9 cellular contexts compared by ENCODE assay signal in the genomic region with DNA sequence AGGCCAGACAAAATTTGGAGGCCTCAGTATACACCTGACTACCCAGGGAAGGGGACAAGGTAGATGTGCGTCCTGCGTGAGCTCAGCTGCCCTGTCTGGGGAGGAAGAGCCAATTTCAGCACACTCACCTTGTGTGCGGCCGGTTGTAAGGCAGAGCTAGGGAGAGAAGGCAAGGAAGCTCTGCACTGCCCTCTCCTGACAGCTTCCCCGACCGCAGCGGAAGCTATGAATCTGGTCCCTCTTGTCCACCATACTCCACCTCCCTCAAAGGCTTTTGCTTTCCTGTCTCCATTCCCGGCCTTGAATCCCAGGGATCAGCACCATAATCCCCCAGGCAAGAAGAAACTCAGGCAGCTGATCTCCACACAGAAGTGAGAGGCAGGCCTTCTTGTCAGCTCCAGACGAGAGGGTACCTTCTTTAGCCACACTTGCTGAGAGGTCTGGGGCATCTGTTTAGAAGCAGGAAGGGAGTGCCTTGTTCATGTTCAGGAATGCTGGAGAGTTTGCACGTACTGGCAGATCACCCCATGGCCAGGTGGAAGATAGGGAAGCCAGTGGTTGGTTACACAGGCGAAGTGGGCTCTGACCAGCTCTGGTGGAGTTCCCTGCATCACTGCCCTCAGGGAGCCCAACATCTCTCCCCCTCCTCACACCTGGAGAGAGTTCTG.
DNase-seq lines count a peak whose midpoint lies in the region; ATAC-seq, FAIRE-seq and TF ChIP-seq lines count a peak whose summit lies in the region.
"Had no signal": no experiment of that assay in that cellular context is flagged by ENCODE, and none has a peak within 500 bp of the region (broad histone marks: within the 10 kb centered on the region; RNA-seq: fewer than 3 reads in every experiment).

No MANE protein-coding gene starts in this region.

- peak overlapping the region; percentile 6; the same call in 1 of the 2 replicates for H3K27ac Mint-ChIP-seq in GM23338

- no peaks in the 10 kb centered on the region for H3K36me3 Mint-ChIP-seq in GM23338 (ENCODE audit: low read depth)

- no peak overlapping the region for H3K4me2 ChIP-seq in GM23338
- H3K4me2 ChIP-seq in keratinocyte (ENCODE audit: control insufficient read depth, extremely low read depth, insufficient read depth, low read depth, low read length): peak overlapping the region; percentile 53

- no peak overlapping the region for H3K4me3 Mint-ChIP-seq in GM23338

- peak; percentile 84 for FAIRE-seq in keratinocyte (lab: Jason Lieb, UNC)

- H4K20me1 ChIP-seq in GM23338 (replicated peaks; ENCODE audit: insufficient read depth) (no peaks in the 10 kb centered on the region), keratinocyte (ENCODE audit: control insufficient read depth, extremely low read depth, insufficient read depth, low read length) (no peaks in the 10 kb centered on the region)
- H4K20me1 ChIP-seq: BLaER1 treated with 17β-estradiol and CSF1 and Interleukin-3, amounts not matched to agents 10 nM and 100 nM had no signal

- dilution Hi-C loops in keratinocyte (cut with MboI; ENCODE audit: extremely low pct_ligation_motif_present, low sequenced_read_pairs): no loop called here

- H3K79me2 ChIP-seq in GM23338 (replicated peaks; ENCODE audit: insufficient read depth): no peaks in the 10 kb centered on the region
- no peaks in the 10 kb centered on the region for H3K79me2 ChIP-seq in keratinocyte (ENCODE audit: control insufficient read depth, insufficient read depth, low read length)

- H3K4me1 Mint-ChIP-seq in GM23338: peaks cover 35% of the 10 kb centered on the region

- TF ChIP-seq CTCF in GM23338 (conservative IDR thresholded peaks at IDR 0.05; ENCODE audit: low read depth in 2 of 2) (peak; percentile 60 to 88), cardiac fibroblast (IDR thresholded peaks at IDR 0.05; ENCODE audit: low read depth, low read length) (peak; percentile 74), keratinocyte (optimal IDR thresholded peaks at IDR 0.05 in 1 of 3, IDR thresholded peaks at IDR 0.05 in 1 of 3, conservative IDR thresholded peaks at IDR 0.05 in 1 of 3; ENCODE audit: extremely low read depth in 1 of 3, insufficient read depth in 2 of 3, low read length in 3 of 3) (peak; percentile 71 to 89 (median 85)), stomach (IDR thresholded peaks at IDR 0.05) (peak in 4 of 7 experiments; percentile 8 to 32 (median 14))

- H3K27me3 Mint-ChIP-seq in GM23338 (ENCODE audit: insufficient read depth, low read depth, poor library complexity): peaks cover 2% of the 10 kb centered on the region

- H3F3A ChIP-seq in GM23338 (replicated peaks; ENCODE audit: low read depth): no peaks in the 10 kb centered on the region

- no peaks in the 10 kb centered on the region for H3K9me1 ChIP-seq in keratinocyte (ENCODE audit: control insufficient read depth, extremely low read depth, insufficient read depth, low read length)

- H3K27ac ChIP-seq in GM23338 (ENCODE audit: low read depth) (no peak overlapping the region), keratinocyte (ENCODE audit: control insufficient read depth, insufficient read depth, low read length) (no peak overlapping the region), stomach (no peak overlapping the region)
- H3K27ac ChIP-seq: BLaER1 treated with 17β-estradiol and CSF1 and Interleukin-3, amounts not matched to agents 10 nM and 100 nM had no signal

- TF ChIP-seq EP300 in stomach (IDR thresholded peaks at IDR 0.05): no peak

- ATAC-seq in GM23338 (peak; percentile 89), GM18517 (IDR thresholded peaks at IDR 0.05; ENCODE audit: unreplicated experiment) (no peak)

- H3K27me3 ChIP-seq in GM23338 (ENCODE audit: insufficient read depth): no peaks in the 10 kb centered on the region
- H3K27me3 ChIP-seq in keratinocyte (ENCODE audit: control insufficient read depth, extremely low read depth, insufficient read depth, low read length): no peaks in the 10 kb centered on the region
- no peaks in the 10 kb centered on the region for H3K27me3 ChIP-seq in stomach
- H3K27me3 ChIP-seq: BLaER1 treated with 17β-estradiol and CSF1 and Interleukin-3, amounts not matched to agents 10 nM and 100 nM had no signal

- 18 to 23% (median 21%) methylated on average over 11 of the region's 11 CpGs for WGBS in stomach, 5 donors

- peak overlapping the region; percentile 99 for H2AFZ ChIP-seq in GM23338
- peak overlapping the region; percentile 86 for H2AFZ ChIP-seq in keratinocyte (ENCODE audit: control insufficient read depth, low read length)

- TF ChIP-seq POLR2A in stomach (IDR thresholded peaks at IDR 0.05): no peak

- H3K4me3 ChIP-seq in GM23338 (no peak overlapping the region), cardiac fibroblast (replicated peaks in 1 of 2; ENCODE audit: low read depth in 2 of 2, low read length in 2 of 2) (no peak overlapping the region), keratinocyte (ENCODE audit: control insufficient read depth in 2 of 3, extremely low read depth in 1 of 3, insufficient read depth in 2 of 3, low read depth in 1 of 3, low read length in 3 of 3) (no peak overlapping the region), stomach (no peak overlapping the region)
- H3K4me3 ChIP-seq: BLaER1 treated with 17β-estradiol and CSF1 and Interleukin-3, amounts not matched to agents 10 nM and 100 nM had no signal

- H3K9me3 ChIP-seq in keratinocyte (ENCODE audit: control insufficient read depth, low read depth, low read length) (no peaks in the 10 kb centered on the region), stomach (no peaks in the 10 kb centered on the region)
- H3K9me3 ChIP-seq: BLaER1 treated with 17β-estradiol and CSF1 and Interleukin-3, amounts not matched to agents 10 nM and 100 nM had no signal

- DNase-seq in NCI-H146 (lab: John Stamatoyannopoulos, UW) (peak; percentile 5), NCI-H146 treated with DMSO at 0.1 percent for 48 hours (lab: John Stamatoyannopoulos, UW; ENCODE audit: unreplicated experiment) (no peak), GM23338 (ENCODE audit: low spot score) (peak; percentile 89), NCI-H526 (lab: John Stamatoyannopoulos, UW) (peak; percentile 79 to 94), cardiac fibroblast (ENCODE audit: low read depth in 2 of 2) (peak; percentile 61 to 68), keratinocyte (ENCODE audit: low read depth, low spot score) (no peak), stomach (peak; percentile 29)

- H3K9me3 Mint-ChIP-seq in GM23338: no peaks in the 10 kb centered on the region

- H3K9me2 ChIP-seq in GM23338 (ENCODE audit: insufficient read depth): no peaks in the 10 kb centered on the region

- H3K4me1 ChIP-seq in GM23338 (ENCODE audit: insufficient read depth): peaks cover 21% of the 10 kb centered on the region
- H3K4me1 ChIP-seq in keratinocyte (ENCODE audit: control insufficient read depth, extremely low read depth, insufficient read depth, low read length): peaks cover 8% of the 10 kb centered on the region
- H3K4me1 ChIP-seq in stomach: no peaks in the 10 kb centered on the region

- H3K36me3 ChIP-seq in GM23338 (ENCODE audit: insufficient read depth): no peaks in the 10 kb centered on the region
- no peaks in the 10 kb centered on the region for H3K36me3 ChIP-seq in keratinocyte (ENCODE audit: control insufficient read depth in 2 of 2, extremely low read depth in 1 of 2, insufficient read depth in 2 of 2, low read length in 2 of 2)
- H3K36me3 ChIP-seq in stomach: peaks cover 2 to 36% (median 11%) of the 10 kb centered on the region in 4 donors

- no peak overlapping the region for H3K9ac ChIP-seq in keratinocyte (ENCODE audit: control insufficient read depth, extremely low read depth, insufficient read depth, low read length)
- H3K9ac ChIP-seq: BLaER1 treated with 17β-estradiol and CSF1 and Interleukin-3, amounts not matched to agents 10 nM and 100 nM had no signal

- intact Hi-C loops in stomach (cut with DNase I; ENCODE audit: low total_unique reads): no loop called here

TF ChIP-seq in GM23338, 12 proteins besides CTCF, POLR2A, EP300 and RAD21:
- TF ChIP-seq EZH2 (IDR thresholded peaks at IDR 0.05; ENCODE audit: low read depth, unreplicated experiment) (no peak), POLR2AphosphoS5 (IDR thresholded peaks at IDR 0.05; ENCODE audit: low read depth) (no peak), CREB1 (CRISPR knock-in tag; IDR thresholded peaks at IDR 0.05; ENCODE audit: low read depth) (no peak), STAT1 (IDR thresholded peaks at IDR 0.05; ENCODE audit: unreplicated experiment) (no peak)
- TF ChIP-seq, protein P1, sequence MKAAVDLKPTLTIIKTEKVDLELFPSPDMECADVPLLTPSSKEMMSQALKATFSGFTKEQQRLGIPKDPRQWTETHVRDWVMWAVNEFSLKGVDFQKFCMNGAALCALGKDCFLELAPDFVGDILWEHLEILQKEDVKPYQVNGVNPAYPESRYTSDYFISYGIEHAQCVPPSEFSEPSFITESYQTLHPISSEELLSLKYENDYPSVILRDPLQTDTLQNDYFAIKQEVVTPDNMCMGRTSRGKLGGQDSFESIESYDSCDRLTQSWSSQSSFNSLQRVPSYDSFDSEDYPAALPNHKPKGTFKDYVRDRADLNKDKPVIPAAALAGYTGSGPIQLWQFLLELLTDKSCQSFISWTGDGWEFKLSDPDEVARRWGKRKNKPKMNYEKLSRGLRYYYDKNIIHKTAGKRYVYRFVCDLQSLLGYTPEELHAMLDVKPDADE (IDR thresholded peaks at IDR 0.05): no peak

Comparison
In these comparisons a context has a peak if more than half of its experiments do, and no peak if none do; other contexts are left out.
1. DNase-seq: peak in NCI-H146 (single experiment), GM23338 (single experiment), NCI-H526 (2 of 2), cardiac fibroblast (2 of 2) and stomach (single experiment); none in NCI-H146 treated with DMSO at 0.1 percent for 48 hours (single experiment) and keratinocyte (single experiment).
2. CTCF ChIP-seq: peak in every context shown above with its lines; median percentile 85 in keratinocyte; 74 in GM23338; 74 in cardiac fibroblast; 14 in stomach.